25 cellular contexts compared by ENCODE assay signal in genomic region chr11:8967159-8967558, GRCh38. TPM values are rescaled to one million over a fixed set of nuclear protein-coding genes. Genes with fewer than 3 reads are reported as not detected.
"Had no signal": no experiment of that assay in that cellular context is flagged by ENCODE, and none has a peak within 500 bp of the region (broad histone marks: within the 10 kb centered on the region; RNA-seq: fewer than 3 reads in every experiment).

No MANE protein-coding gene starts in this region.

- ATAC-seq: activated naive CD4-positive, alpha-beta T cell treated with anti-CD3 and anti-CD28 coated beads, Interleukin-2, amount 50 U/mL, for 72 hours; activated naive CD8-positive, alpha-beta T cell treated with anti-CD3 and anti-CD28 coated beads, Interleukin-2, amount 50 U/mL, for 24 hours; activated T-cell treated with anti-CD3 and anti-CD28 coated beads, Interleukin-2, amount 50 U/mL, for 4 hours; body of pancreas; T-cell had no signal

- H3K4me3 Mint-ChIP-seq: activated CD4-positive, alpha-beta memory T cell treated with anti-CD3 and anti-CD28 coated beads for 36 hours; activated CD4-positive, alpha-beta T cell treated with anti-CD3 and anti-CD28 coated beads, Interleukin-2, amount 10 ng/mL, durations not matched to agents 7 days and 5 days; T-cell had no signal

- H3K9me3 Mint-ChIP-seq: activated CD4-positive, alpha-beta memory T cell treated with anti-CD3 and anti-CD28 coated beads for 36 hours; activated CD4-positive, alpha-beta T cell treated with anti-CD3 and anti-CD28 coated beads, Interleukin-2, amount 10 ng/mL, durations not matched to agents 7 days and 5 days; activated naive CD4-positive, alpha-beta T cell treated with anti-CD3 and anti-CD28 coated beads, Interleukin-2, amount 50 U/mL, for 72 hours; activated naive CD8-positive, alpha-beta T cell treated with anti-CD3 and anti-CD28 coated beads, Interleukin-2, amount 50 U/mL, for 24 hours; activated T-cell treated with anti-CD3 and anti-CD28 coated beads, Interleukin-2, amount 50 U/mL, for 4 hours; T-cell had no signal

- H3K27me3 ChIP-seq: ascending aorta, body of pancreas had no signal

- H2AFZ ChIP-seq: PC-9 had no signal

- H3K9ac ChIP-seq: KMS-11 had no signal

- H3K4me3 ChIP-seq: ascending aorta, body of pancreas, PC-9 had no signal

- H3K9me3 ChIP-seq: ascending aorta, body of pancreas had no signal

- H3K4me2 ChIP-seq: KMS-11, PC-9 had no signal

- DNase-seq: activated CD4-positive, alpha-beta memory T cell treated with anti-CD3 and anti-CD28 coated beads for 36 hours; activated CD4-positive, alpha-beta T cell treated with anti-CD3 and anti-CD28 coated beads, Interleukin-2, amount 10 ng/mL, durations not matched to agents 7 days and 5 days; activated CD4-positive, CD25-positive, alpha-beta regulatory T cell; activated CD8-positive, alpha-beta memory T cell treated with anti-CD3 and anti-CD28 coated beads for 24 hours; activated effector memory CD4-positive, alpha-beta T cell treated with anti-CD3 and anti-CD28 coated beads, Interleukin-2, amount 50 U/mL, for 16 hours; activated naive CD4-positive, alpha-beta T cell treated with Interleukin-2 at 50 U/mL for 16 hours; activated naive CD8-positive, alpha-beta T cell treated with anti-CD3 and anti-CD28 coated beads, Interleukin-2, amount 50 U/mL, for 24 hours; activated T-cell treated with anti-CD3 and anti-CD28 coated beads, Interleukin-2, amount 50 U/mL, for 4 hours; amniotic stem cell; body of pancreas; NCI-H1048; NCI-H146; NCI-H187 treated with DMSO at 0.1 percent for 48 hours; NCI-H2081 treated with DMSO at 0.1 percent for 48 hours; NCI-H446; NCI-H524; PC-9; SHP77 treated with DMSO at 0.1 percent for 48 hours; T-cell; T-helper 2 cell; T1000 had no signal

- H3K27ac ChIP-seq: ascending aorta, body of pancreas, KMS-11, PC-9 had no signal

- H3K27ac Mint-ChIP-seq: activated CD4-positive, alpha-beta memory T cell treated with anti-CD3 and anti-CD28 coated beads for 36 hours; activated CD4-positive, alpha-beta T cell treated with anti-CD3 and anti-CD28 coated beads, Interleukin-2, amount 10 ng/mL, durations not matched to agents 7 days and 5 days; T-cell had no signal

- H3K36me3 ChIP-seq: ascending aorta had no signal

- H3K27me3 Mint-ChIP-seq: activated CD4-positive, alpha-beta memory T cell treated with anti-CD3 and anti-CD28 coated beads for 36 hours; activated CD4-positive, alpha-beta T cell treated with anti-CD3 and anti-CD28 coated beads, Interleukin-2, amount 10 ng/mL, durations not matched to agents 7 days and 5 days; activated naive CD8-positive, alpha-beta T cell treated with anti-CD3 and anti-CD28 coated beads, Interleukin-2, amount 50 U/mL, for 24 hours; T-cell had no signal

RNA-seq across cellular contexts. Expression of gene ASCL3, which starts 24.3 kb away (rescaled TPM):
- total RNA-seq: activated CD4-positive, alpha-beta memory T cell treated with anti-CD3 and anti-CD28 coated beads for 36 hours; activated CD4-positive, alpha-beta T cell treated with anti-CD3 and anti-CD28 coated beads, Interleukin-2, amount 10 ng/mL, durations not matched to agents 7 days and 5 days; activated naive CD4-positive, alpha-beta T cell treated with anti-CD3 and anti-CD28 coated beads, Interleukin-2, amount 50 U/mL, for 72 hours; activated T-cell treated with anti-CD3 and anti-CD28 coated beads, Interleukin-2, amount 50 U/mL, for 4 hours; ascending aorta; body of pancreas; MCF 10A; PC-9; T-cell had no signal

RNA-seq across cellular contexts. Expression of gene C11orf16, which starts 34.4 kb away (rescaled TPM):
- total RNA-seq: activated CD4-positive, alpha-beta memory T cell treated with anti-CD3 and anti-CD28 coated beads for 36 hours; activated CD4-positive, alpha-beta T cell treated with anti-CD3 and anti-CD28 coated beads, Interleukin-2, amount 10 ng/mL, durations not matched to agents 7 days and 5 days; activated naive CD4-positive, alpha-beta T cell treated with anti-CD3 and anti-CD28 coated beads, Interleukin-2, amount 50 U/mL, for 72 hours; activated T-cell treated with anti-CD3 and anti-CD28 coated beads, Interleukin-2, amount 50 U/mL, for 4 hours; ascending aorta; body of pancreas; MCF 10A; PC-9; T-cell had no signal
